In genomic region chr2:27735263-27735904, GRCh38 we compare ENCODE assay signal across 9 cellular contexts. TPM values are rescaled to one million over a fixed set of nuclear protein-coding genes. Genes with fewer than 3 reads are reported as not detected.
A peak's percentile ranks its signal among the peaks of the same experiment; 100 is the strongest.
DNase-seq lines count a peak whose midpoint lies in the region; ATAC-seq and TF ChIP-seq lines count a peak whose summit lies in the region.
"Had no signal": no experiment of that assay in that cellular context is flagged by ENCODE, and none has a peak within 500 bp of the region (broad histone marks: within the 10 kb centered on the region; RNA-seq: fewer than 3 reads in every experiment).

No MANE protein-coding gene starts in this region.

- CTCF ChIA-PET in PC-3 (lab: Charles Lee), result no interaction called here

- no peaks in the 10 kb centered on the region for H3K9me2 ChIP-seq in PC-3 (replicated peaks; ENCODE audit: low read length)

- H2AFZ ChIP-seq in PC-3 (ENCODE audit: low read length), result no peak overlapping the region

- no peaks in the 10 kb centered on the region for H3K27me3 Mint-ChIP-seq in endothelial cell (ENCODE audit: unreplicated experiment)

- H4K20me1 ChIP-seq in PC-3 (ENCODE audit: low read length), result no peaks in the 10 kb centered on the region

- no peak overlapping the region for H3K4me2 ChIP-seq in PC-3 (ENCODE audit: low read length)

- H3K4me1 ChIP-seq in PC-3 (ENCODE audit: insufficient read depth, low read length), result peaks cover 6% of the 10 kb centered on the region; the same call in 1 of the 2 replicates

- H3K9me3 ChIP-seq in PC-3 (ENCODE audit: low read length), result no peaks in the 10 kb centered on the region

- no peak for ATAC-seq in GM18867 (IDR thresholded peaks at IDR 0.05; ENCODE audit: unreplicated experiment)
- ATAC-seq in PC-3, result no peak

- intact Hi-C loops in PC-3 (cut with micrococcal nuclease), result no loop called here

- POLR2A ChIA-PET in PC-3 (lab: Charles Lee; ENCODE audit: unreplicated experiment), result no interaction called here

- H3K36me3 ChIP-seq in PC-3 (ENCODE audit: low read depth, low read length), result no peaks in the 10 kb centered on the region

- H3K27me3 ChIP-seq in PC-3 (ENCODE audit: low read length), result no peaks in the 10 kb centered on the region

- peak overlapping the region; percentile 52 for H3K4me3 Mint-ChIP-seq in endothelial cell (ENCODE audit: unreplicated experiment)

- H3K27ac ChIP-seq in PC-3 (ENCODE audit: low read length), result no peak overlapping the region

- H3F3A ChIP-seq in PC-3 (ENCODE audit: low read length, unreplicated experiment), result no peaks in the 10 kb centered on the region

- H3K4me1 Mint-ChIP-seq in endothelial cell (ENCODE audit: unreplicated experiment), result peaks cover 33% of the 10 kb centered on the region

- H3K79me2 ChIP-seq in PC-3 (ENCODE audit: low read length), result no peaks in the 10 kb centered on the region

- no peak overlapping the region for H3K9ac ChIP-seq in PC-3 (ENCODE audit: low read length)

- H3K4me3 ChIP-seq in PC-3 (ENCODE audit: low read length), result no peak overlapping the region

- peak overlapping the region; percentile 54 for H3K27ac Mint-ChIP-seq in endothelial cell (ENCODE audit: unreplicated experiment)
- H3K27ac Mint-ChIP-seq: IgD-negative memory B cell had no signal

- TF ChIP-seq CTCF in endothelial cell (IDR thresholded peaks at IDR 0.05; ENCODE audit: unreplicated experiment) (no peak), PC-3 (conservative IDR thresholded peaks at IDR 0.05; ENCODE audit: low read depth, low read length) (no peak)

- peak; percentile 49 for DNase-seq in HK-2 (ENCODE audit: unreplicated experiment)
- peak; percentile 43 for DNase-seq in activated T-cell treated with anti-CD3 and anti-CD28 coated beads for 1 hour (ENCODE audit: low read depth)
- DNase-seq in endothelial cell (ENCODE audit: low spot score), result peak; percentile 63
- peak; percentile 34 for DNase-seq in medulla oblongata (ENCODE audit: extremely low spot score)
- DNase-seq in stimulated activated CD4-positive, alpha-beta T cell treated with anti-CD3 and anti-CD28 coated beads, TNF-alpha, amount 100 ng/mL, for 24 hours (ENCODE audit: low read depth in 3 of 3), result peak in 2 of 3 experiments; percentile 33 to 73
- DNase-seq in NCI-H1092 treated with DMSO at 0.1 percent for 48 hours (lab: John Stamatoyannopoulos, UW), result no peak
- no peak for DNase-seq in PC-3

- no TSS peak for BruUV-seq in PC-3 (replicated peaks; lab: Mats Ljungman, UMichigan)

- H3K36me3 Mint-ChIP-seq in endothelial cell (ENCODE audit: low read depth, unreplicated experiment), result peaks cover 4% of the 10 kb centered on the region

- no peaks in the 10 kb centered on the region for H3K9me3 Mint-ChIP-seq in endothelial cell (ENCODE audit: unreplicated experiment)

RNA-seq across cellular contexts. Expression of gene MRPL33, which starts 36.1 kb away (rescaled TPM):
- total RNA-seq in endothelial cell (ENCODE audit: unreplicated experiment) (52.0 TPM), PC-3 (2014; rRNA removed) (95.7 and 110 TPM in 2 replicates)

Comparison
In these comparisons a context has a peak if more than half of its experiments do, and no peak if none do; other contexts are left out.
1. DNase-seq: peak in HK-2 (single experiment), activated T-cell treated with anti-CD3 and anti-CD28 coated beads for 1 hour (single experiment), endothelial cell (single experiment), medulla oblongata (single experiment) and stimulated activated CD4-positive, alpha-beta T cell treated with anti-CD3 and anti-CD28 coated beads, TNF-alpha, amount 100 ng/mL, for 24 hours (2 of 3); none in NCI-H1092 treated with DMSO at 0.1 percent for 48 hours (single experiment) and PC-3 (single experiment).